ENCODE assay signal across 8 cellular contexts in the genomic region with DNA sequence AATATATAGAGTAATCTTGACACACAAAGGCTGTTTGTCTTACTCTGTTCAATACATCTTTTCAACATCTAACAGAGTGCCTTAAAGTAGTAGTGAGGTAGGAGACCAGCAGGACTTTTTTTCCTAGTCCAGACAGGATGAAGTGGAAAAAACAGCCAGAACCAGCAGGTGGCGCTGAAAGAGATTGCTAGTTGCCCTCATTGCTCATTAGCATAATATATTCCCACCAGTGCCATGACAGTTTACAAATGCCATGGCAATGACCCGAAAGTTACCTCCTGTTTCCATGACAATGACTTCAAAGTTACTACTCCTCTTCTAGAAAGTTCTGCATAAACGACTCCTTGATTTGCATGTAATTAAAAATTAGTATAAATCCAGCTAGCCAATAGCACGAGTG.
DNase-seq lines count a peak whose midpoint lies in the region; ATAC-seq and TF ChIP-seq lines count a peak whose summit lies in the region.

No MANE protein-coding gene starts in this region.

- ATAC-seq in GM21619 (IDR thresholded peaks at IDR 0.05; ENCODE audit: unreplicated experiment) = peak; percentile 56

- H3K36me3 Mint-ChIP-seq in chondrocyte (ENCODE audit: low read depth) = no peaks in the 10 kb centered on the region
- H3K36me3 Mint-ChIP-seq in progenitor cell of endocrine pancreas (ENCODE audit: insufficient read depth) = no peaks in the 10 kb centered on the region

- H3K27me3 Mint-ChIP-seq in chondrocyte (ENCODE audit: low read depth) = no peaks in the 10 kb centered on the region
- peaks cover 51% of the 10 kb centered on the region for H3K27me3 Mint-ChIP-seq in progenitor cell of endocrine pancreas

- H3K4me3 Mint-ChIP-seq in chondrocyte (ENCODE audit: unreplicated experiment) = no peak overlapping the region
- H3K4me3 Mint-ChIP-seq in progenitor cell of endocrine pancreas (ENCODE audit: low read depth) = no peak overlapping the region

- peaks cover 24% of the 10 kb centered on the region for H3K4me1 Mint-ChIP-seq in chondrocyte (ENCODE audit: low read depth)
- peaks cover 5% of the 10 kb centered on the region for H3K4me1 Mint-ChIP-seq in progenitor cell of endocrine pancreas (ENCODE audit: low read depth)

- DNase-seq in SIG-M5 treated with dmso at 0.1 percent for 504 hours (lab: John Stamatoyannopoulos, UW; ENCODE audit: unreplicated experiment) = peak; percentile 47
- DNase-seq in SIG-M5 (lab: John Stamatoyannopoulos, UW) = no peak
- DNase-seq in NCI-H1694 treated with DMSO at 0.1 percent for 48 hours (lab: John Stamatoyannopoulos, UW) = peak; percentile 8
- DNase-seq in chondrocyte (ENCODE audit: low spot score) = no peak
- DNase-seq in progenitor cell of endocrine pancreas (ENCODE audit: low spot score, unreplicated experiment) = no peak
- no peak for DNase-seq in central memory CD4-positive, alpha-beta T cell
- no peak for DNase-seq in GM19238 (ENCODE audit: insufficient read length, low spot score)

- no peak overlapping the region for H3K27ac Mint-ChIP-seq in chondrocyte (ENCODE audit: unreplicated experiment)
- no peak overlapping the region for H3K27ac Mint-ChIP-seq in progenitor cell of endocrine pancreas

- H3K9me3 Mint-ChIP-seq in chondrocyte (ENCODE audit: low read depth) = no peaks in the 10 kb centered on the region
- peaks cover 5% of the 10 kb centered on the region for H3K9me3 Mint-ChIP-seq in progenitor cell of endocrine pancreas (ENCODE audit: low read depth)

- TF ChIP-seq CTCF in chondrocyte (IDR thresholded peaks at IDR 0.05) (peak; percentile 74), progenitor cell of endocrine pancreas (IDR thresholded peaks at IDR 0.05; ENCODE audit: unreplicated experiment) (peak; percentile 42)

Comparison
In these comparisons a context has a peak if more than half of its experiments do, and no peak if none do; other contexts are left out.
1. DNase-seq: peak in SIG-M5 treated with dmso at 0.1 percent for 504 hours (single experiment) and NCI-H1694 treated with DMSO at 0.1 percent for 48 hours (single experiment); none in SIG-M5 (single experiment), chondrocyte (single experiment), progenitor cell of endocrine pancreas (single experiment), central memory CD4-positive, alpha-beta T cell (single experiment) and GM19238 (single experiment).